ENCODE assay signal across 8 cellular contexts in genomic region chr6:12605888-12606345, GRCh38.
DNase-seq lines count a peak whose midpoint lies in the region; ATAC-seq, FAIRE-seq and TF ChIP-seq lines count a peak whose summit lies in the region.

No MANE protein-coding gene starts in this region.

- CTCF ChIA-PET in WTC11 (lab: Charles Lee), result interaction anchor here (0.8 to 2.3 kb wide), 6 partner anchors 32 to 434 kb away, joined by 3 to 18 read pairs (median 4); partner anchors contain the start of gene EDN1

- H3K4me1 Mint-ChIP-seq in WTC11 (peaks cover 25% of the 10 kb centered on the region), nephron (peaks cover 6% of the 10 kb centered on the region)

- H3K9me3 Mint-ChIP-seq in WTC11 (no peaks in the 10 kb centered on the region), nephron (no peaks in the 10 kb centered on the region)

- no peaks in the 10 kb centered on the region for H3K36me3 Mint-ChIP-seq in WTC11
- no peaks in the 10 kb centered on the region for H3K36me3 Mint-ChIP-seq in nephron (ENCODE audit: low read depth)

- peak; percentile 42 for ATAC-seq in GM18511 (IDR thresholded peaks at IDR 0.05; ENCODE audit: unreplicated experiment)
- peak; percentile 37 for ATAC-seq in HG03066 (IDR thresholded peaks at IDR 0.05; ENCODE audit: low read depth, unreplicated experiment)
- peak; percentile 92 for ATAC-seq in WTC11

- H3K27ac Mint-ChIP-seq in WTC11 (no peak overlapping the region), nephron (no peak overlapping the region)

- POLR2A ChIA-PET in WTC11 (lab: Charles Lee), result no interaction called here

- no peaks in the 10 kb centered on the region for H3K9me3 ChIP-seq in esophagus squamous epithelium

- WGBS in esophagus squamous epithelium, 2 donors, result 39 to 40% methylated on average over 7 of the region's 7 CpGs

- H3K4me3 ChIP-seq in AG10803 (ENCODE audit: low read length) (no peak overlapping the region), esophagus squamous epithelium (no peak overlapping the region)

- peaks cover 0 to 3% (median 0%) of the 10 kb centered on the region in 4 donors for H3K27me3 ChIP-seq in esophagus squamous epithelium

- H3K27me3 Mint-ChIP-seq in WTC11 (ENCODE audit: low read depth) (no peaks in the 10 kb centered on the region), nephron (ENCODE audit: low read depth) (peaks cover under 1% of the 10 kb centered on the region)

- no peak for FAIRE-seq in urothelium cell line (lab: Jason Lieb, UNC)

- TF ChIP-seq POLR2A in esophagus squamous epithelium (IDR thresholded peaks at IDR 0.05), result no peak

- H3K36me3 ChIP-seq in esophagus squamous epithelium, result no peaks in the 10 kb centered on the region

- peak; percentile 74 for DNase-seq in AG10803 (ENCODE audit: low read depth)
- peak; percentile 49 for DNase-seq in NCI-H2196 (lab: John Stamatoyannopoulos, UW; ENCODE audit: unreplicated experiment)
- peak; percentile 48 for DNase-seq in WTC11 (ENCODE audit: low spot score)
- no peak for DNase-seq in esophagus squamous epithelium (lab: John Stamatoyannopoulos, UW)
- peak; percentile 44 for DNase-seq in urothelium cell line (ENCODE audit: low spot score)

- no peak overlapping the region for H3K27ac ChIP-seq in esophagus squamous epithelium

- H3K4me1 ChIP-seq in esophagus squamous epithelium, result peaks cover 0 to 23% (median 0%) of the 10 kb centered on the region in 3 donors

- peak; percentile 83 for TF ChIP-seq CTCF in AG10803 (conservative IDR thresholded peaks at IDR 0.05; ENCODE audit: low read length)
- TF ChIP-seq CTCF in WTC11 (IDR thresholded peaks at IDR 0.05), result peak; percentile 56
- peak; percentile 33 to 79 (median 74) for TF ChIP-seq CTCF in esophagus squamous epithelium (IDR thresholded peaks at IDR 0.05)
- TF ChIP-seq CTCF in nephron (IDR thresholded peaks at IDR 0.05; ENCODE audit: unreplicated experiment in 3 of 3), result peak; percentile 61 to 71 (median 66)

- H3K4me3 Mint-ChIP-seq in WTC11 (no peak overlapping the region), nephron (no peak overlapping the region)

- intact Hi-C loops in esophagus squamous epithelium (cut with DNase I), result no loop called here

TF ChIP-seq in WTC11, 78 proteins besides CTCF, POLR2A, EP300 and RAD21 (continues in another document):
- TF ChIP-seq NFE2L1 (CRISPR knock-in tag; IDR thresholded peaks at IDR 0.05) (no peak), HMGA2 (CRISPR knock-in tag; IDR thresholded peaks at IDR 0.05) (no peak), E2F5 (CRISPR knock-in tag; IDR thresholded peaks at IDR 0.05) (no peak), NFATC4 (CRISPR knock-in tag; IDR thresholded peaks at IDR 0.05) (no peak), ELF4 (CRISPR knock-in tag; IDR thresholded peaks at IDR 0.05; ENCODE audit: low read depth) (no peak), RORB (CRISPR knock-in tag; IDR thresholded peaks at IDR 0.05) (no peak), ZNF281 (CRISPR knock-in tag; IDR thresholded peaks at IDR 0.05) (no peak), ZBTB43 (CRISPR knock-in tag; IDR thresholded peaks at IDR 0.05) (no peak), GRHL2 (CRISPR knock-in tag; IDR thresholded peaks at IDR 0.05; ENCODE audit: insufficient replicate concordance, severe bottlenecking) (no peak), E2F4 (CRISPR knock-in tag; IDR thresholded peaks at IDR 0.05; ENCODE audit: borderline replicate concordance, low read depth) (no peak), SOX15 (CRISPR knock-in tag; IDR thresholded peaks at IDR 0.05) (no peak), FOXP1 (CRISPR knock-in tag; IDR thresholded peaks at IDR 0.05; ENCODE audit: borderline replicate concordance) (no peak), ATF3 (CRISPR knock-in tag; conservative IDR thresholded peaks at IDR 0.05) (no peak), ZNF532 (CRISPR knock-in tag; IDR thresholded peaks at IDR 0.05; ENCODE audit: borderline replicate concordance) (no peak), RELA (CRISPR knock-in tag; IDR thresholded peaks at IDR 0.05; ENCODE audit: borderline replicate concordance) (no peak), ZNF423 (CRISPR knock-in tag; IDR thresholded peaks at IDR 0.05) (no peak), FOXK1 (CRISPR knock-in tag; IDR thresholded peaks at IDR 0.05) (no peak)

Comparison
In these comparisons a context has a peak if more than half of its experiments do, and no peak if none do; other contexts are left out.
1. ATAC-seq: peak in every context shown above with its lines; median percentile 92 in WTC11; 42 in GM18511; 37 in HG03066.